Comparison of ENCODE assay signal across 22 cellular contexts in the genomic region with DNA sequence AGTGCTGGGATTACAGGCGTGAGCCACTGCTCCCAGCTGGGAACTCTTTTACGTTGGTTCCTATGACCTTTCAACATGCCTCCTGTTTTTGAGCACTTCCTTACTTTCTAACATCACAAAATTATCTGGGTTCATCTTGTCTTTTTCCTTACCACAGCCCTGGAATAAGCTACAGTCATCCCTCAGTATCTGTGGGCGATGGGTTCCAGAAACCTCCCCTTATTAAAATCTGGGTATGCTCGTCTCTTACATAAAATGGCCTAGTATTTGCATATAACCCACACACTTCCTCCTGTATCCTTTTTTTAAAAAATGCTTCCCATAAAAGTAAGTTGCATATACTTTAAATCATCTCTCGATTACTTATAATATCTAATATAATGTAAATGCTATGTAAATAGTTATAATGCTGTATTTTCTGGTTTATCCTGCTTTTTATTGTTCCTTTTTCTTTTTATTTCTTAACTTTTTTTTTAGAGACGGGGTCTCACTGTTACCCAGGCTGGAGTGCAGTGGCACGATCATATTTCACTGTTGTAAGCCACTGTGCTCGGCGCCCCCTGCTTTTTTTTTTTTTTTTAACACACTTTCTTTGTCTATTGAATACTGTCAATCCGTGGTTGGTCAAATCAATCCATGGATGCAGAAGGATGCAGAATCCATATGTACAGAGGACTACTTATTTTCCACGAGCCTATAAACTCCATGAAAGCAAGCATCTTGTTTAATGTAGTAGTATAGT. TPM values are rescaled to one million over a fixed set of nuclear protein-coding genes. Genes with fewer than 3 reads are reported as not detected.
DNase-seq lines count a peak whose midpoint lies in the region; ATAC-seq and TF ChIP-seq lines count a peak whose summit lies in the region.
"Had no signal": no experiment of that assay in that cellular context is flagged by ENCODE, and none has a peak within 500 bp of the region (broad histone marks: within the 10 kb centered on the region; RNA-seq: fewer than 3 reads in every experiment).

No MANE protein-coding gene starts in this region.

- no peaks in the 10 kb centered on the region for H3K9me3 ChIP-seq in SK-N-SH
- no peaks in the 10 kb centered on the region for H3K9me3 ChIP-seq in H9 (ENCODE audit: control insufficient read depth, low read depth, low read length)
- no peaks in the 10 kb centered on the region for H3K9me3 ChIP-seq in SU-DHL-6 (ENCODE audit: insufficient read depth, low read length)
- H3K9me3 ChIP-seq: BLaER1, colonic mucosa, HAP-1, tibial artery had no signal

- H3K36me3 Mint-ChIP-seq in H9 (ENCODE audit: insufficient read depth in 1 of 3, low read depth in 3 of 3) (peaks cover 38 to 78% (median 76%) of the 10 kb centered on the region in 3 experiments), nephron progenitor cell (ENCODE audit: low read depth) (peaks cover 78% of the 10 kb centered on the region)

- peaks cover 4% of the 10 kb centered on the region for H3K79me1 ChIP-seq in H9 (ENCODE audit: insufficient read depth, low read depth, low read length, poor library complexity, severe bottlenecking)

- H2AFZ ChIP-seq in SK-N-SH (ENCODE audit: low read depth) (no peak overlapping the region), H9 (ENCODE audit: low read length) (no peak overlapping the region), SU-DHL-6 (ENCODE audit: low read depth, low read length, severe bottlenecking) (no peak overlapping the region)

- H3K9me2 ChIP-seq in SK-N-SH (no peaks in the 10 kb centered on the region), SU-DHL-6 (replicated peaks; ENCODE audit: insufficient read depth, low read length) (no peaks in the 10 kb centered on the region)

- H3K18ac ChIP-seq in H9 (ENCODE audit: insufficient read length, low read depth, low read length), result no peak overlapping the region

- no peak overlapping the region for H3K56ac ChIP-seq in H9 (ENCODE audit: insufficient read length, low read depth, low read length)

- no peak overlapping the region for H4K91ac ChIP-seq in H9 (ENCODE audit: insufficient read length, low read depth, low read length)

- H3K4me1 ChIP-seq in SK-N-SH (ENCODE audit: control insufficient read depth in 1 of 2, insufficient read depth in 2 of 2, low read depth in 1 of 2, low read length in 1 of 2), result no peaks in the 10 kb centered on the region
- H3K4me1 ChIP-seq in H9 (ENCODE audit: insufficient read depth, low read length), result no peaks in the 10 kb centered on the region
- H3K4me1 ChIP-seq: BLaER1, colonic mucosa, HAP-1, tibial artery had no signal

- no peak overlapping the region for H3K14ac ChIP-seq in H9 (ENCODE audit: insufficient read depth, low read length)

- H3K23me2 ChIP-seq in H9 (ENCODE audit: insufficient read length, low read depth, low read length, poor library complexity, severe bottlenecking), result no peaks in the 10 kb centered on the region

- WGBS in SK-N-SH (ENCODE audit: low lambda C conversion rate), result 88% methylated on average over 11 of the region's 11 CpGs
- 100% methylated on average over 1 of the region's 11 CpGs for WGBS in H9 (ENCODE audit: extremely low coverage, insufficient read length, low lambda C conversion rate)

- H2AK5ac ChIP-seq in H9 (ENCODE audit: insufficient read length, low read length), result no peak overlapping the region

- H2BK120ac ChIP-seq in H9 (ENCODE audit: low read depth, low read length, poor library complexity, severe bottlenecking), result no peak overlapping the region

- TF ChIP-seq CTCF in SK-N-SH (IDR thresholded peaks at IDR 0.05) (peak; percentile 32; the same call in 1 of the 2 replicates), H9 (conservative IDR thresholded peaks at IDR 0.05) (peak; percentile 28; the same call in 1 of the 3 replicates), SU-DHL-6 (IDR thresholded peaks at IDR 0.05; ENCODE audit: insufficient read depth, low read length, poor library complexity, severe bottlenecking) (no peak), nephron progenitor cell (IDR thresholded peaks at IDR 0.05) (no peak)

- H3K4me2 ChIP-seq in SK-N-SH (no peak overlapping the region), H9 (ENCODE audit: insufficient read depth, insufficient read length, low read length) (no peak overlapping the region), SU-DHL-6 (ENCODE audit: low read depth, low read length, poor library complexity, severe bottlenecking) (peak overlapping the region; percentile 15)
- H3K4me2 ChIP-seq: BLaER1 had no signal

- no peak overlapping the region for H2BK15ac ChIP-seq in H9 (ENCODE audit: low read depth, low read length)

- no peaks in the 10 kb centered on the region for H3K9me3 Mint-ChIP-seq in H9
- no peaks in the 10 kb centered on the region for H3K9me3 Mint-ChIP-seq in nephron progenitor cell
- H3K9me3 Mint-ChIP-seq: activated CD4-positive, alpha-beta T cell treated with anti-CD3 and anti-CD28 coated beads, Interleukin-2, amount 10 ng/mL, durations not matched to agents 24 days and 14 days; stimulated activated naive CD8-positive, alpha-beta T cell treated with anti-CD3 and anti-CD28 coated beads, Interleukin-15, amount 100 ng/mL, for 72 hours; T-cell had no signal

- H3K27ac ChIP-seq in SK-N-SH (ENCODE audit: low read depth in 2 of 2, low read length in 1 of 2), result no peak overlapping the region
- H3K27ac ChIP-seq in H9 (ENCODE audit: insufficient read length, low read depth, low read length), result no peak overlapping the region
- peak overlapping the region; percentile 2; the same call in 1 of the 2 replicates for H3K27ac ChIP-seq in SU-DHL-6 (ENCODE audit: low read depth, low read length)
- H3K27ac ChIP-seq: BLaER1, brain microvascular endothelial cell, colonic mucosa, tibial artery had no signal

- TF ChIP-seq EP300 in SK-N-SH (IDR thresholded peaks at IDR 0.05; ENCODE audit: borderline replicate concordance in 1 of 2, low read depth in 1 of 2, low read length in 1 of 2), result no peak

- H3K79me2 ChIP-seq in SK-N-SH (ENCODE audit: insufficient read depth), result peaks cover 49% of the 10 kb centered on the region
- H3K79me2 ChIP-seq in H9 (ENCODE audit: insufficient read depth, low read length), result 0 out of 2 replicates have a peak, but pooled peaks cover 1% of the 10 kb centered on the region
- peaks cover 57% of the 10 kb centered on the region for H3K79me2 ChIP-seq in SU-DHL-6 (ENCODE audit: insufficient read depth, low read length)

- no peak overlapping the region for H3K4me3 Mint-ChIP-seq in H9
- no peak overlapping the region for H3K4me3 Mint-ChIP-seq in nephron progenitor cell
- H3K4me3 Mint-ChIP-seq: activated CD4-positive, alpha-beta T cell treated with anti-CD3 and anti-CD28 coated beads, Interleukin-2, amount 10 ng/mL, durations not matched to agents 24 days and 14 days; stimulated activated naive CD8-positive, alpha-beta T cell treated with anti-CD3 and anti-CD28 coated beads, Interleukin-15, amount 100 ng/mL, for 72 hours; T-cell had no signal

- H3K4me3 ChIP-seq in SK-N-SH (ENCODE audit: low read depth in 2 of 2, low read length in 1 of 2), result no peak overlapping the region
- H3K4me3 ChIP-seq in SU-DHL-6 (ENCODE audit: insufficient read depth, low read length, poor library complexity, severe bottlenecking), result no peak overlapping the region
- H3K4me3 ChIP-seq: BLaER1, colonic mucosa, HAP-1, tibial artery had no signal

- no peaks in the 10 kb centered on the region for H3K4me1 Mint-ChIP-seq in H9
- peaks cover 8% of the 10 kb centered on the region for H3K4me1 Mint-ChIP-seq in nephron progenitor cell

- ATAC-seq in SK-N-SH treated with all-trans-retinoic acid at 6 μM for 48 hours (no peak), GM19452 (IDR thresholded peaks at IDR 0.05; ENCODE audit: unreplicated experiment) (no peak)
- ATAC-seq: Right ventricle myocardium inferior; stimulated activated naive CD8-positive, alpha-beta T cell treated with anti-CD3 and anti-CD28 coated beads, Interleukin-15, amount 100 ng/mL, for 72 hours; T-cell had no signal

- no peak overlapping the region for H4K5ac ChIP-seq in H9 (ENCODE audit: insufficient read length, low read depth, low read length)

- H3K4ac ChIP-seq in H9 (ENCODE audit: low read depth, low read length), result no peak overlapping the region

- H3K27me3 Mint-ChIP-seq in H9 (ENCODE audit: low read depth) (no peaks in the 10 kb centered on the region), nephron progenitor cell (ENCODE audit: low read depth, poor library complexity) (no peaks in the 10 kb centered on the region)
- H3K27me3 Mint-ChIP-seq: activated CD4-positive, alpha-beta T cell treated with anti-CD3 and anti-CD28 coated beads, Interleukin-2, amount 10 ng/mL, durations not matched to agents 24 days and 14 days; stimulated activated naive CD8-positive, alpha-beta T cell treated with anti-CD3 and anti-CD28 coated beads, Interleukin-15, amount 100 ng/mL, for 72 hours; T-cell had no signal

- CTCF ChIA-PET in SK-N-SH (lab: Yijun Ruan, JAX), result interaction anchor here (1.0 to 3.9 kb wide), 2 partner anchors 16 to 20 kb away, joined by 3 to 15 read pairs; no protein-coding TSS in a partner anchor

- no peak overlapping the region for H2BK20ac ChIP-seq in H9 (ENCODE audit: low read depth, low read length, poor library complexity, severe bottlenecking)

- DNase-seq in SK-N-SH (no peak), H9 (no peak), nephron progenitor cell (no peak), AML-193 (lab: John Stamatoyannopoulos, UW) (no peak), hypothalamus (lab: John Stamatoyannopoulos, UW) (no peak)
- DNase-seq: activated CD4-positive, alpha-beta T cell treated with anti-CD3 and anti-CD28 coated beads, Interleukin-2, amount 10 ng/mL, durations not matched to agents 24 days and 14 days; activated effector memory CD4-positive, alpha-beta T cell treated with Interleukin-2 at 50 U/mL for 16 hours; brain microvascular endothelial cell; colonic mucosa; IMR-90; kidney glomerular epithelial cell; MM.1S; stimulated activated CD4-positive, alpha-beta T cell treated with anti-CD3 and anti-CD28 coated beads, Interleukin-4, amount 100 ng/mL, for 1 hour; stimulated activated naive CD8-positive, alpha-beta T cell treated with anti-CD3 and anti-CD28 coated beads, Interleukin-15, amount 100 ng/mL, for 72 hours; T-cell; tibial artery had no signal

- no peak overlapping the region for H4K8ac ChIP-seq in H9 (replicated peaks; ENCODE audit: insufficient read length, low read depth, low read length)

- no peak overlapping the region for H2BK12ac ChIP-seq in H9 (ENCODE audit: insufficient read length, low read depth, low read length)

- H3K9ac ChIP-seq in SK-N-SH (no peak overlapping the region), H9 (ENCODE audit: extremely low read depth, insufficient read length, low read length) (no peak overlapping the region), SU-DHL-6 (ENCODE audit: low read length) (no peak overlapping the region)
- H3K9ac ChIP-seq: BLaER1 had no signal

- H2BK5ac ChIP-seq in H9 (ENCODE audit: insufficient read length, low read length), result no peak overlapping the region

- peaks cover 29 to 67% of the 10 kb centered on the region in 2 experiments for H3K36me3 ChIP-seq in SK-N-SH (replicated peaks in 1 of 2; ENCODE audit: control insufficient read depth in 1 of 2, insufficient read depth in 2 of 2, low read length in 1 of 2)
- peaks cover 31% of the 10 kb centered on the region for H3K36me3 ChIP-seq in SU-DHL-6 (ENCODE audit: low read length)
- H3K36me3 ChIP-seq: colonic mucosa had no signal

- TF ChIP-seq RAD21 in SK-N-SH (IDR thresholded peaks at IDR 0.05; ENCODE audit: low read length), result no peak

- H3F3A ChIP-seq in SK-N-SH (replicated peaks; ENCODE audit: insufficient read depth) (peaks cover 7% of the 10 kb centered on the region), SU-DHL-6 (ENCODE audit: insufficient read depth) (no peaks in the 10 kb centered on the region)

- H3K27me3 ChIP-seq in SK-N-SH (ENCODE audit: insufficient read depth) (no peaks in the 10 kb centered on the region), H9 (ENCODE audit: insufficient read depth, low read length) (no peaks in the 10 kb centered on the region), SU-DHL-6 (ENCODE audit: low read length) (no peaks in the 10 kb centered on the region)
- H3K27me3 ChIP-seq: BLaER1, brain microvascular endothelial cell, colonic mucosa, tibial artery had no signal

- POLR2A ChIA-PET in SK-N-SH (lab: Yijun Ruan, JAX), result interaction anchor here (1.3 kb wide), 1 partner anchor 9 kb away, joined by 3 read pairs; no protein-coding TSS in a partner anchor

- peak overlapping the region in 1 of 3 experiments; percentile 35; a peak in 1 of 7 replicates for H3K27ac Mint-ChIP-seq in H9
- peak overlapping the region; percentile 6 for H3K27ac Mint-ChIP-seq in nephron progenitor cell
- H3K27ac Mint-ChIP-seq: activated CD4-positive, alpha-beta T cell treated with anti-CD3 and anti-CD28 coated beads, Interleukin-2, amount 10 ng/mL, durations not matched to agents 24 days and 14 days; T-cell had no signal

- H3T11ph ChIP-seq in H9 (ENCODE audit: low read length), result no peak overlapping the region

- no peak overlapping the region for H3K23ac ChIP-seq in H9 (ENCODE audit: insufficient read length, low read depth, low read length)

- H4K20me1 ChIP-seq in SK-N-SH (ENCODE audit: insufficient read depth) (no peaks in the 10 kb centered on the region), H9 (ENCODE audit: control insufficient read depth, insufficient read depth, insufficient read length) (no peaks in the 10 kb centered on the region), SU-DHL-6 (ENCODE audit: low read depth, low read length) (no peaks in the 10 kb centered on the region)

RNA-seq across cellular contexts. Expression of a gene that starts 9.2 kb away (rescaled TPM):
- polyA plus RNA-seq in SK-N-SH (2012; rRNA removed), result 13.8 and 15.5 TPM in 2 replicates
- polyA plus RNA-seq in SK-N-SH (2012; cell fraction: cytosol; rRNA removed), result 23.2 and 33.0 TPM in 2 replicates
- polyA plus RNA-seq in SK-N-SH (2012; cell fraction: nucleus; rRNA removed), result 5.2 and 10.3 TPM in 2 replicates
- 77.2 and 78.3 TPM in 2 replicates for total RNA-seq in H9 (2021)

RNA-seq across cellular contexts. Expression of a gene that starts 32.5 kb away (rescaled TPM):
- polyA plus RNA-seq in SK-N-SH (2012; rRNA removed), result 28.4 and 38.5 TPM in 2 replicates
- polyA plus RNA-seq in SK-N-SH (2012; cell fraction: cytosol; rRNA removed), result 53.0 and 100 TPM in 2 replicates
- 3.9 and 6.6 TPM in 2 replicates for polyA plus RNA-seq in SK-N-SH (2012; cell fraction: nucleus; rRNA removed)
- total RNA-seq in H9 (2021), result 101 and 106 TPM in 2 replicates

Comparison
In these comparisons a context has a peak if more than half of its experiments do, and no peak if none do; other contexts are left out.
1. CTCF ChIP-seq: peak in SK-N-SH (single experiment) and H9 (single experiment); none in SU-DHL-6 (single experiment) and nephron progenitor cell (single experiment).